8 cellular contexts compared by ENCODE assay signal in genomic region chrX:64975989-64976672, GRCh38. TPM values are rescaled to one million over a fixed set of nuclear protein-coding genes. Genes with fewer than 3 reads are reported as not detected.
DNase-seq lines count a peak whose midpoint lies in the region; ATAC-seq, FAIRE-seq and TF ChIP-seq lines count a peak whose summit lies in the region.

Gene ZC4H2, minus strand, starts transcription at chrX:64976450. Its CDS starts 73 bp downstream, at chrX:64976377.

- TF ChIP-seq CTCF in GM12865 (IDR thresholded peaks at IDR 0.05; ENCODE audit: insufficient read depth, low read depth, low read length, missing control alignments) (no peak), HepG2 (CRISPR knock-in tag; IDR thresholded peaks at IDR 0.05) (no peak)

- no peaks in the 10 kb centered on the region for H3K9me3 ChIP-seq in HepG2 (ENCODE audit: low read length)

- TF ChIP-seq EP300 in HepG2 (IDR thresholded peaks at IDR 0.05; ENCODE audit: low read depth in 2 of 2, low read length in 2 of 2) (no peak), HepG2 (CRISPR knock-in tag; IDR thresholded peaks at IDR 0.05; ENCODE audit: borderline replicate concordance) (no peak)

- no peaks in the 10 kb centered on the region for H3K27me3 ChIP-seq in HepG2 (ENCODE audit: control insufficient read depth in 1 of 2, insufficient read depth in 2 of 2, low read length in 2 of 2)

- H3K36me3 ChIP-seq in HepG2 (replicated peaks in 1 of 2; ENCODE audit: control insufficient read depth in 1 of 2, insufficient read depth in 2 of 2, low read length in 2 of 2), result no peaks in the 10 kb centered on the region

- CTCF ChIA-PET in HepG2 (lab: Yijun Ruan, JAX; ENCODE audit: low intra/inter-chr PET ratio, low total read pairs), result no interaction called here

- 0% methylated on average over 9 of the region's 17 CpGs for WGBS in HepG2 (ENCODE audit: low lambda C conversion rate)

- FAIRE-seq in HepG2 (lab: Jason Lieb, UNC), result peak; percentile 76

- no peak; a peak in 1 of 4 replicates for TF ChIP-seq POLR2A in HepG2 (IDR thresholded peaks at IDR 0.05; ENCODE audit: insufficient read depth in 1 of 2, low read depth in 2 of 2, low read length in 2 of 2)

- no peaks in the 10 kb centered on the region for H3K79me2 ChIP-seq in HepG2 (ENCODE audit: insufficient read depth, low read length)

- peak within 1 kb of the TSS; percentile 82 for H3K4me3 ChIP-seq in GM12865 (ENCODE audit: low read depth, low read length)
- peak within 1 kb of the TSS; percentile 54 to 80 (median 78) for H3K4me3 ChIP-seq in HepG2 (replicated peaks in 1 of 3; ENCODE audit: insufficient read depth in 1 of 3, low read depth in 2 of 3, low read length in 3 of 3)

- in situ Hi-C loops in HepG2 (cut with HindIII; ENCODE audit: extremely low pct_ligation_motif_present, low pct_unique_long_range_greater_than_20kb), result no loop called here

- no peaks in the 10 kb centered on the region for H4K20me1 ChIP-seq in HepG2 (ENCODE audit: insufficient read depth, low read length)

- TF ChIP-seq RAD21 in HepG2 (CRISPR knock-in tag; IDR thresholded peaks at IDR 0.05), result no peak

- H3K9ac ChIP-seq in HepG2 (ENCODE audit: insufficient read depth, low read depth, low read length), result peak within 1 kb of the TSS; percentile 52

- ATAC-seq in HG02678 (IDR thresholded peaks at IDR 0.05; ENCODE audit: unreplicated experiment) (peak; percentile 100), HepG2 (peak; percentile 100)

- H3K4me1 ChIP-seq in HepG2 (ENCODE audit: insufficient read depth, low read length), result peaks cover 11% of the 10 kb centered on the region

- TSS peak; percentile 69 for BruUV-seq in HepG2 (replicated peaks; lab: Mats Ljungman, UMichigan)

- H3K4me2 ChIP-seq in HepG2 (ENCODE audit: low read depth, low read length), result peak within 1 kb of the TSS; percentile 69

- POLR2A ChIA-PET in HepG2 (lab: Yijun Ruan, JAX), result interaction anchor here (1.6 kb wide), 1 partner anchor 10 kb away, joined by 3 read pairs; no protein-coding TSS in a partner anchor

- peak within 1 kb of the TSS; percentile 38 for H3K27ac ChIP-seq in HepG2 (ENCODE audit: extremely low read length, insufficient read depth, low read length)

- DNase-seq in GM12865 (ENCODE audit: low read depth) (peak; percentile 84), NCI-H1930 (lab: John Stamatoyannopoulos, UW) (peak; percentile 10 to 15), dermis blood vessel endothelial cell (peak; percentile 64), HepG2 (ENCODE audit: low spot score) (peak; percentile 73), NCI-H2029 treated with DMSO at 0.1 percent for 48 hours (lab: John Stamatoyannopoulos, UW) (no peak)
- DNase-seq in activated CD4-positive, alpha-beta T cell treated with anti-CD3 and anti-CD28 coated beads, Interleukin-2, amount 50 U/mL, for 1 hour, result peak; percentile 57
- DNase-seq in stimulated activated CD4-positive, alpha-beta T cell treated with anti-CD3 and anti-CD28 coated beads, Interleukin-2, amount 100 ng/mL, for 4 hours (ENCODE audit: low read depth), result peak; percentile 42

- intact Hi-C loops in HepG2 (cut with micrococcal nuclease; ENCODE audit: unreplicated experiment), result loop anchor here (1.0 kb wide), 1 partner anchor 68 kb away; no protein-coding TSS in a partner anchor

- H2AFZ ChIP-seq in HepG2 (ENCODE audit: low read length), result peak within 1 kb of the TSS; percentile 86

TF ChIP-seq in HepG2, 621 proteins besides CTCF, POLR2A, EP300 and RAD21 (continues in another document):
- TF ChIP-seq HCFC1 (IDR thresholded peaks at IDR 0.05; ENCODE audit: low read depth, low read length) (peak; percentile 78), ZNF136 (CRISPR knock-in tag; IDR thresholded peaks at IDR 0.05; ENCODE audit: low read depth) (no peak), CREM (IDR thresholded peaks at IDR 0.05) (peak; percentile 54; the same call in 1 of the 2 replicates), CREM (CRISPR knock-in tag; IDR thresholded peaks at IDR 0.05) (no peak), GABPA (IDR thresholded peaks at IDR 0.05; ENCODE audit: low read depth, low read length) (0 out of 2 replicates have a peak, but pooled peaks have one; percentile 20), GABPA (CRISPR knock-in tag; IDR thresholded peaks at IDR 0.05; ENCODE audit: low read depth) (peak; percentile 72), ZFY (CRISPR knock-in tag; IDR thresholded peaks at IDR 0.05) (0 out of 2 replicates have a peak, but pooled peaks have one; percentile 33), FOXA3 (CRISPR knock-in tag; IDR thresholded peaks at IDR 0.05) (no peak), ZBTB8A (CRISPR knock-in tag; IDR thresholded peaks at IDR 0.05; ENCODE audit: borderline replicate concordance, low read depth) (no peak), GFI1 (CRISPR knock-in tag; IDR thresholded peaks at IDR 0.05; ENCODE audit: borderline replicate concordance) (no peak), MAFF (IDR thresholded peaks at IDR 0.05; ENCODE audit: low read depth, low read length) (no peak), GPBP1L1 (CRISPR knock-in tag; IDR thresholded peaks at IDR 0.05) (no peak), ELK4 (CRISPR knock-in tag; IDR thresholded peaks at IDR 0.05; ENCODE audit: borderline replicate concordance) (no peak), CSRNP2 (CRISPR knock-in tag; conservative IDR thresholded peaks at IDR 0.05; ENCODE audit: low read depth) (no peak)

RNA-seq across cellular contexts. Expression of gene ZC4H2, which starts in this region (rescaled TPM):
- total RNA-seq in dermis blood vessel endothelial cell, result 3.2 and 6.3 TPM in 2 replicates
- total RNA-seq in HepG2 (2016; rRNA removed; fragmentation: Illumina TruSeq; extraction: Trizol), result 6.1 and 9.3 TPM in 2 replicates
- total RNA-seq in HepG2 (2016; cell fraction: cytosol; rRNA removed; fragmentation: Illumina TruSeq; extraction: Trizol; ENCODE audit: low read depth), result 1.6 and 2.5 TPM in 2 replicates
- 6.7 and 8.5 TPM in 2 replicates for total RNA-seq in HepG2 (2016; cell fraction: insoluble cytoplasmic fraction; rRNA removed; fragmentation: Illumina TruSeq; extraction: Trizol)
- 3.9 and 4.1 TPM in 2 replicates for total RNA-seq in HepG2 (2016; cell fraction: membrane; rRNA removed; fragmentation: Illumina TruSeq; extraction: Trizol)
- 5.3 and 6.1 TPM in 2 replicates for total RNA-seq in HepG2 (2016; cell fraction: nucleus; rRNA removed; fragmentation: Illumina TruSeq; extraction: Trizol)
- polyA plus RNA-seq in HepG2 (2011; rRNA removed), result 10.8 and 12.8 TPM in 2 replicates
- polyA plus RNA-seq in HepG2 (2011; cell fraction: cytosol; rRNA removed), result 11.4 and 13.8 TPM in 2 replicates
- polyA plus RNA-seq in HepG2 (2011; cell fraction: nucleus; rRNA removed), result 8.6 and 9.3 TPM in 2 replicates
- 5.8 and 9.7 TPM in 2 replicates for polyA plus RNA-seq in HepG2 (2012)
- 2.4 and 2.7 TPM in 2 replicates for polyA plus RNA-seq in HepG2 (2016; cell fraction: cytosol; fragmentation: Illumina TruSeq; extraction: Trizol; ENCODE audit: low read depth)
- 10.7 and 10.8 TPM in 2 replicates for polyA plus RNA-seq in HepG2 (2016; cell fraction: insoluble cytoplasmic fraction; fragmentation: Illumina TruSeq; extraction: Trizol; ENCODE audit: low read depth)
- 4.4 and 4.9 TPM in 2 replicates for polyA plus RNA-seq in HepG2 (2016; cell fraction: membrane; fragmentation: Illumina TruSeq; extraction: Trizol; ENCODE audit: low read depth)
- polyA plus RNA-seq in HepG2 (2016; cell fraction: nucleus; fragmentation: Illumina TruSeq; extraction: Trizol; ENCODE audit: insufficient read depth, low read depth), result 12.2 and 12.6 TPM in 2 replicates
- 6.6 TPM in 1 of 2 replicates, not detected in the other for polyA minus RNA-seq in HepG2 (2011; rRNA and poly(A)+ RNA removed; ENCODE audit: low replicate concordance)
- polyA minus RNA-seq in HepG2 (2011; cell fraction: cytosol; rRNA and poly(A)+ RNA removed), result 4.6 and 8.4 TPM in 2 replicates
- polyA minus RNA-seq in HepG2 (2011; cell fraction: nucleus; rRNA and poly(A)+ RNA removed), result 10.6 and 12.2 TPM in 2 replicates
